8 cellular contexts compared by ENCODE assay signal in genomic region chr6:134436281-134436815, GRCh38.
DNase-seq lines count a peak whose midpoint lies in the region; ATAC-seq lines count a peak whose summit lies in the region.

No MANE protein-coding gene starts in this region.

- H3K4me3 ChIP-seq in iPS-15b (ENCODE audit: low read depth, low read length): no peak overlapping the region

- H3K36me3 Mint-ChIP-seq in activated naive CD8-positive, alpha-beta T cell treated with anti-CD3 and anti-CD28 coated beads, Interleukin-2, amount 50 U/mL, for 24 hours (ENCODE audit: low read depth): no peaks in the 10 kb centered on the region

- peak overlapping the region; percentile 46 for H3K4me3 Mint-ChIP-seq in activated naive CD8-positive, alpha-beta T cell treated with anti-CD3 and anti-CD28 coated beads, Interleukin-2, amount 50 U/mL, for 24 hours

- no peaks in the 10 kb centered on the region for H3K9me3 ChIP-seq in iPS-15b (ENCODE audit: control insufficient read depth, insufficient read depth, low read length)

- H3K27ac Mint-ChIP-seq in activated naive CD8-positive, alpha-beta T cell treated with anti-CD3 and anti-CD28 coated beads, Interleukin-2, amount 50 U/mL, for 24 hours: peak overlapping the region; percentile 91

- H3K4me1 ChIP-seq in iPS-15b (ENCODE audit: control insufficient read depth, insufficient read depth, low read length): peaks cover 2% of the 10 kb centered on the region

- no peaks in the 10 kb centered on the region for H3K9me3 Mint-ChIP-seq in activated naive CD8-positive, alpha-beta T cell treated with anti-CD3 and anti-CD28 coated beads, Interleukin-2, amount 50 U/mL, for 24 hours

- H3K27me3 ChIP-seq in iPS-15b (ENCODE audit: control insufficient read depth, insufficient read depth, low read length): no peaks in the 10 kb centered on the region

- peak; percentile 81 for DNase-seq in stimulated activated naive CD4-positive, alpha-beta T cell treated with Interleukin-2 at 50 U/mL for 16 hours (lab: John Stamatoyannopoulos, UW)
- no peak for DNase-seq in stimulated activated naive CD4-positive, alpha-beta T cell (lab: John Stamatoyannopoulos, UW)
- DNase-seq in SHP77 treated with DMSO at 0.1 percent for 48 hours (lab: John Stamatoyannopoulos, UW): peak; percentile 44
- peak; percentile 56 for DNase-seq in activated naive CD8-positive, alpha-beta T cell treated with anti-CD3 and anti-CD28 coated beads, Interleukin-2, amount 50 U/mL, for 24 hours
- DNase-seq in stimulated activated CD4-positive, alpha-beta T cell treated with anti-CD3 and anti-CD28 coated beads, Interleukin-4, amount 100 ng/mL, for 24 hours: peak; percentile 82
- DNase-seq in AML-193 (lab: John Stamatoyannopoulos, UW): no peak

- H3K9ac ChIP-seq in iPS-15b (ENCODE audit: low read depth, low read length): peak overlapping the region; percentile 10

- no peaks in the 10 kb centered on the region for H3K27me3 Mint-ChIP-seq in activated naive CD8-positive, alpha-beta T cell treated with anti-CD3 and anti-CD28 coated beads, Interleukin-2, amount 50 U/mL, for 24 hours

- ATAC-seq in HG03095 (IDR thresholded peaks at IDR 0.05; ENCODE audit: unreplicated experiment): peak; percentile 88
- ATAC-seq in activated naive CD8-positive, alpha-beta T cell treated with anti-CD3 and anti-CD28 coated beads, Interleukin-2, amount 50 U/mL, for 24 hours: peak; percentile 96

- H3K4me1 Mint-ChIP-seq in activated naive CD8-positive, alpha-beta T cell treated with anti-CD3 and anti-CD28 coated beads, Interleukin-2, amount 50 U/mL, for 24 hours: peaks cover 33% of the 10 kb centered on the region

- H3K36me3 ChIP-seq in iPS-15b (ENCODE audit: control insufficient read depth, insufficient read depth, low read length): no peaks in the 10 kb centered on the region

Comparison
In these comparisons a context has a peak if more than half of its experiments do, and no peak if none do; other contexts are left out.
1. DNase-seq: peak in stimulated activated naive CD4-positive, alpha-beta T cell treated with Interleukin-2 at 50 U/mL for 16 hours (single experiment), SHP77 treated with DMSO at 0.1 percent for 48 hours (single experiment), activated naive CD8-positive, alpha-beta T cell treated with anti-CD3 and anti-CD28 coated beads, Interleukin-2, amount 50 U/mL, for 24 hours (single experiment) and stimulated activated CD4-positive, alpha-beta T cell treated with anti-CD3 and anti-CD28 coated beads, Interleukin-4, amount 100 ng/mL, for 24 hours (single experiment); none in stimulated activated naive CD4-positive, alpha-beta T cell (0 of 6) and AML-193 (0 of 2).